In the genomic region with DNA sequence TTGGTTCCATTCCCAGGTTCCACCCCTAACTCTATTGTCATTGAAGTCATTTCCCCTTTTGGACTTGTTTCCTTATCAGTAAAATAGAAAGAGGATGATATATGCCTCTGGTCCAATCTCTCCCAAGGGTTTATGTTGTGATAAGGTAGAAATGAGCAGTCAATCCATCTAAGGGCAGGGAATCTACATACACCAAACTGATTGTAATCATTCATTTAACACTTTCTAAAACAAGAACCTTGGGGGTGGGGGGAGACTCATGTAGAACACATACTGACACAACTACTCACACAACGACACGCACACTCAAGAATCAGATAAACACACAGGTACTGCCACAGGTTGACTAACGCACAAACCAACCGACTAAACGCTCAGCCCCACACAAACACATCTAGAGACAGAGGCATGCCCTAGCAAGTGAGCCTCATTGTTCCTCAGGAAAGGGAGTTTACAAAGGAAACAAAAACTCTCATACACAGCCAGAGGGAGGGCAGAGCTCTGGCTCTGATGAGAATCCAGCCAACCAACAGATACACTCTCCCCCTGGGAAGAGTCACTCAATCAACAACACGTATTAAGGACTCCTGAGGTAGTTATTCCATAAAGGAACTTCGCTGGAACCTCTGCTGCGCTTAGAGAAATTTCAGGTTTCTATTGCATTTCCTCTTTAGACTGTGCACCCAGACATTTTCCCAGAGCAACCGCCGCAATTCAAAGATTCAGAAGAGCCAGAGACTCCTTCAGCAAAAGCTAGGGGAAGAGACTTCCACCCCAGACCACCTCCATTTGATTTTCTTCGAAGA, we compare ENCODE assay signal across 8 cellular contexts. TPM values are rescaled to one million over a fixed set of nuclear protein-coding genes. Genes with fewer than 3 reads are reported as not detected.
A peak's percentile ranks its signal among the peaks of the same experiment; 100 is the strongest.
DNase-seq lines count a peak whose midpoint lies in the region; TF ChIP-seq lines count a peak whose summit lies in the region.

No MANE protein-coding gene starts in this region.

- TF ChIP-seq POLR2A in breast epithelium (IDR thresholded peaks at IDR 0.05): no peak

- intact Hi-C loops in breast epithelium (cut with DNase I; ENCODE audit: low total_unique reads): no loop called here

- H3K27ac ChIP-seq in breast epithelium (peak overlapping the region; percentile 88 to 93), liver (ENCODE audit: low read depth in 1 of 2, low read length in 2 of 2) (peak overlapping the region; percentile 82 to 92)

- H3K4me3 ChIP-seq in breast epithelium (peak overlapping the region; percentile 51 to 84 (median 58)), liver (ENCODE audit: low read depth in 1 of 3, low read length in 3 of 3) (peak overlapping the region; percentile 62 to 92 (median 74))

- peaks cover 8% of the 10 kb centered on the region for H3K36me3 Mint-ChIP-seq in type B pancreatic cell

- H3K36me3 ChIP-seq in breast epithelium (no peaks in the 10 kb centered on the region), liver (ENCODE audit: control insufficient read depth in 4 of 4, insufficient read depth in 3 of 4, low read depth in 1 of 4, low read length in 3 of 4) (no peaks in the 10 kb centered on the region)

- H3K9ac ChIP-seq in liver (ENCODE audit: low read depth in 1 of 2, low read length in 2 of 2): peak overlapping the region; percentile 67 to 97

- TF ChIP-seq RAD21 in liver (IDR thresholded peaks at IDR 0.05): no peak

- no peaks in the 10 kb centered on the region for H3K9me3 Mint-ChIP-seq in type B pancreatic cell

- H3K27me3 ChIP-seq in breast epithelium (no peaks in the 10 kb centered on the region), liver (ENCODE audit: control insufficient read depth in 4 of 4, insufficient read depth in 4 of 4, low read length in 3 of 4) (no peaks in the 10 kb centered on the region)

- TF ChIP-seq CTCF in breast epithelium (IDR thresholded peaks at IDR 0.05) (no peak), liver (IDR thresholded peaks at IDR 0.05; ENCODE audit: low read depth, low read length, missing input control) (no peak), type B pancreatic cell (conservative IDR thresholded peaks at IDR 0.05) (no peak)

- peaks cover 53% of the 10 kb centered on the region for H3K27me3 Mint-ChIP-seq in type B pancreatic cell

- no peaks in the 10 kb centered on the region for H3K9me3 ChIP-seq in breast epithelium
- no peaks in the 10 kb centered on the region for H3K9me3 ChIP-seq in liver (ENCODE audit: control insufficient read depth in 4 of 4, low read length in 3 of 4)

- peak; percentile 35 for DNase-seq in NCI-H510A treated with DMSO at 0.1 percent for 48 hours (lab: John Stamatoyannopoulos, UW)
- no peak for DNase-seq in NCI-H510A (lab: John Stamatoyannopoulos, UW)
- peak; percentile 34 for DNase-seq in NCI-H128 (lab: John Stamatoyannopoulos, UW; ENCODE audit: unreplicated experiment)
- no peak for DNase-seq in breast epithelium (ENCODE audit: low spot score in 2 of 2)
- no peak for DNase-seq in type B pancreatic cell (ENCODE audit: extremely low spot score, unreplicated experiment)
- DNase-seq in NCI-H524 treated with DMSO at 0.1 percent for 48 hours (lab: John Stamatoyannopoulos, UW): no peak
- DNase-seq in activated CD4-positive, CD25-positive, alpha-beta regulatory T cell (lab: John Stamatoyannopoulos, UW): no peak

- 9% methylated on average over 11 of the region's 11 CpGs for WGBS in liver

- H3K27ac Mint-ChIP-seq in type B pancreatic cell: peak overlapping the region; percentile 98

- H3K4me3 Mint-ChIP-seq in type B pancreatic cell: peak overlapping the region; percentile 93

- H3K4me1 ChIP-seq in breast epithelium: peaks cover 0 to 16% of the 10 kb centered on the region in 2 donors
- peaks cover 11 to 32% (median 18%) of the 10 kb centered on the region in 4 donors for H3K4me1 ChIP-seq in liver (ENCODE audit: control insufficient read depth in 4 of 4, insufficient read depth in 4 of 4, low read length in 3 of 4)

- peaks cover 24% of the 10 kb centered on the region for H3K4me1 Mint-ChIP-seq in type B pancreatic cell (ENCODE audit: unreplicated experiment)

TF ChIP-seq in liver, 16 proteins besides CTCF, POLR2A, EP300 and RAD21:
- TF ChIP-seq NR2F2 (IDR thresholded peaks at IDR 0.05): no peak
- no peak for TF ChIP-seq JUND (IDR thresholded peaks at IDR 0.05)
- no peak for TF ChIP-seq EGR1 (IDR thresholded peaks at IDR 0.05; ENCODE audit: low read depth in 2 of 2)
- no peak for TF ChIP-seq HNF4A (conservative IDR thresholded peaks at IDR 0.05)
- TF ChIP-seq RXRA (IDR thresholded peaks at IDR 0.05): no peak
- no peak for TF ChIP-seq YY1 (IDR thresholded peaks at IDR 0.05)
- TF ChIP-seq, protein P1, sequence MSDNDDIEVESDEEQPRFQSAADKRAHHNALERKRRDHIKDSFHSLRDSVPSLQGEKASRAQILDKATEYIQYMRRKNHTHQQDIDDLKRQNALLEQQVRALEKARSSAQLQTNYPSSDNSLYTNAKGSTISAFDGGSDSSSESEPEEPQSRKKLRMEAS (IDR thresholded peaks at IDR 0.05): no peak
- TF ChIP-seq HNF4G (IDR thresholded peaks at IDR 0.05): no peak
- TF ChIP-seq TAF1 (conservative IDR thresholded peaks at IDR 0.05): no peak
- TF ChIP-seq, protein P2, sequence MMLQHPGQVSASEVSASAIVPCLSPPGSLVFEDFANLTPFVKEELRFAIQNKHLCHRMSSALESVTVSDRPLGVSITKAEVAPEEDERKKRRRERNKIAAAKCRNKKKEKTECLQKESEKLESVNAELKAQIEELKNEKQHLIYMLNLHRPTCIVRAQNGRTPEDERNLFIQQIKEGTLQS (IDR thresholded peaks at IDR 0.05): no peak
- TF ChIP-seq, protein P3, sequence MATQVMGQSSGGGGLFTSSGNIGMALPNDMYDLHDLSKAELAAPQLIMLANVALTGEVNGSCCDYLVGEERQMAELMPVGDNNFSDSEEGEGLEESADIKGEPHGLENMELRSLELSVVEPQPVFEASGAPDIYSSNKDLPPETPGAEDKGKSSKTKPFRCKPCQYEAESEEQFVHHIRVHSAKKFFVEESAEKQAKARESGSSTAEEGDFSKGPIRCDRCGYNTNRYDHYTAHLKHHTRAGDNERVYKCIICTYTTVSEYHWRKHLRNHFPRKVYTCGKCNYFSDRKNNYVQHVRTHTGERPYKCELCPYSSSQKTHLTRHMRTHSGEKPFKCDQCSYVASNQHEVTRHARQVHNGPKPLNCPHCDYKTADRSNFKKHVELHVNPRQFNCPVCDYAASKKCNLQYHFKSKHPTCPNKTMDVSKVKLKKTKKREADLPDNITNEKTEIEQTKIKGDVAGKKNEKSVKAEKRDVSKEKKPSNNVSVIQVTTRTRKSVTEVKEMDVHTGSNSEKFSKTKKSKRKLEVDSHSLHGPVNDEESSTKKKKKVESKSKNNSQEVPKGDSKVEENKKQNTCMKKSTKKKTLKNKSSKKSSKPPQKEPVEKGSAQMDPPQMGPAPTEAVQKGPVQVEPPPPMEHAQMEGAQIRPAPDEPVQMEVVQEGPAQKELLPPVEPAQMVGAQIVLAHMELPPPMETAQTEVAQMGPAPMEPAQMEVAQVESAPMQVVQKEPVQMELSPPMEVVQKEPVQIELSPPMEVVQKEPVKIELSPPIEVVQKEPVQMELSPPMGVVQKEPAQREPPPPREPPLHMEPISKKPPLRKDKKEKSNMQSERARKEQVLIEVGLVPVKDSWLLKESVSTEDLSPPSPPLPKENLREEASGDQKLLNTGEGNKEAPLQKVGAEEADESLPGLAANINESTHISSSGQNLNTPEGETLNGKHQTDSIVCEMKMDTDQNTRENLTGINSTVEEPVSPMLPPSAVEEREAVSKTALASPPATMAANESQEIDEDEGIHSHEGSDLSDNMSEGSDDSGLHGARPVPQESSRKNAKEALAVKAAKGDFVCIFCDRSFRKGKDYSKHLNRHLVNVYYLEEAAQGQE (IDR thresholded peaks at IDR 0.05): no peak
- TF ChIP-seq, protein P4, sequence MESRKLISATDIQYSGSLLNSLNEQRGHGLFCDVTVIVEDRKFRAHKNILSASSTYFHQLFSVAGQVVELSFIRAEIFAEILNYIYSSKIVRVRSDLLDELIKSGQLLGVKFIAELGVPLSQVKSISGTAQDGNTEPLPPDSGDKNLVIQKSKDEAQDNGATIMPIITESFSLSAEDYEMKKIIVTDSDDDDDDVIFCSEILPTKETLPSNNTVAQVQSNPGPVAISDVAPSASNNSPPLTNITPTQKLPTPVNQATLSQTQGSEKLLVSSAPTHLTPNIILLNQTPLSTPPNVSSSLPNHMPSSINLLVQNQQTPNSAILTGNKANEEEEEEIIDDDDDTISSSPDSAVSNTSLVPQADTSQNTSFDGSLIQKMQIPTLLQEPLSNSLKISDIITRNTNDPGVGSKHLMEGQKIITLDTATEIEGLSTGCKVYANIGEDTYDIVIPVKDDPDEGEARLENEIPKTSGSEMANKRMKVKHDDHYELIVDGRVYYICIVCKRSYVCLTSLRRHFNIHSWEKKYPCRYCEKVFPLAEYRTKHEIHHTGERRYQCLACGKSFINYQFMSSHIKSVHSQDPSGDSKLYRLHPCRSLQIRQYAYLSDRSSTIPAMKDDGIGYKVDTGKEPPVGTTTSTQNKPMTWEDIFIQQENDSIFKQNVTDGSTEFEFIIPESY (IDR thresholded peaks at IDR 0.05): no peak
- TF ChIP-seq SP1 (IDR thresholded peaks at IDR 0.05): no peak

RNA-seq across cellular contexts. Expression of a gene that starts 1.0 kb away (rescaled TPM):
- total RNA-seq in breast epithelium (10 to 100 TPM; 41.1 to 74.3 (median 48.8) TPM), liver (10 to 100 TPM; 45.9 to 80.4 TPM), type B pancreatic cell (ENCODE audit: low replicate concordance) (66.8 and 147 TPM in 2 replicates)
- 10 to 100 TPM; 25.8 to 45.3 TPM for polyA plus RNA-seq in liver

RNA-seq across cellular contexts. Expression of a gene that starts 18.8 kb away (rescaled TPM):
- 100 to 1,000 TPM in 2 of 3 donors, 10 to 100 TPM in 1; 57.3 to 217 (median 109) TPM for total RNA-seq in breast epithelium
- total RNA-seq in liver: 10 to 100 TPM; 10.9 to 23.6 TPM
- polyA plus RNA-seq in liver: 10 to 100 TPM; 45.9 to 67.5 TPM
- total RNA-seq in type B pancreatic cell (ENCODE audit: low replicate concordance): 40.8 and 98.0 TPM in 2 replicates

RNA-seq across cellular contexts. Expression of a gene that starts 25.8 kb away (rescaled TPM):
- total RNA-seq in breast epithelium (10 to 100 TPM; 64.5 to 70.8 (median 64.6) TPM), liver (10 to 100 TPM; 29.8 to 43.5 TPM), type B pancreatic cell (ENCODE audit: low replicate concordance) (62.2 and 79.1 TPM in 2 replicates)
- polyA plus RNA-seq in liver: 10 to 100 TPM; 19.2 to 24.5 TPM

RNA-seq across cellular contexts. Expression of a gene that starts 49.7 kb away (rescaled TPM):
- total RNA-seq in breast epithelium (10 to 100 TPM in 1 of 3 donors, 1 to 10 TPM in 2; 5.2 to 16.5 (median 7.9) TPM), liver (1 to 10 TPM; 6.6 to 8.9 TPM), type B pancreatic cell (ENCODE audit: low replicate concordance) (1.3 and 3.3 TPM in 2 replicates)
- polyA plus RNA-seq in liver: 1 to 10 TPM; 1.2 to 3.5 TPM

Comparison
In these comparisons a context has a peak if more than half of its experiments do, and no peak if none do; other contexts are left out.
1. DNase-seq: peak in NCI-H510A treated with DMSO at 0.1 percent for 48 hours (single experiment) and NCI-H128 (single experiment); none in NCI-H510A (single experiment), breast epithelium (0 of 2), type B pancreatic cell (single experiment), NCI-H524 treated with DMSO at 0.1 percent for 48 hours (single experiment) and activated CD4-positive, CD25-positive, alpha-beta regulatory T cell (0 of 4).